Comparison of ENCODE assay signal across 19 cellular contexts in genomic region chr5:94113-94892, GRCh38. TPM values are rescaled to one million over a fixed set of nuclear protein-coding genes. Genes with fewer than 3 reads are reported as not detected.
DNase-seq lines count a peak whose midpoint lies in the region; ATAC-seq and TF ChIP-seq lines count a peak whose summit lies in the region.
"Had no signal": no experiment of that assay in that cellular context is flagged by ENCODE, and none has a peak within 500 bp of the region (broad histone marks: within the 10 kb centered on the region; RNA-seq: fewer than 3 reads in every experiment).

No MANE protein-coding gene starts in this region.

- H3K36me3 ChIP-seq in BLaER1 treated with 17β-estradiol and CSF1 and Interleukin-3, amounts not matched to agents 10 nM and 100 nM, result peaks cover 0 to 42% (median 25%) of the 10 kb centered on the region in 11 experiments; a peak in 14 of 22 replicates
- H3K36me3 ChIP-seq in GM23338 (ENCODE audit: insufficient read depth), result no peaks in the 10 kb centered on the region
- peaks cover 36% of the 10 kb centered on the region for H3K36me3 ChIP-seq in iPS-20b (ENCODE audit: insufficient read depth, low read depth, low read length)
- H3K36me3 ChIP-seq in osteoblast (ENCODE audit: insufficient read depth, low read length), result no peaks in the 10 kb centered on the region

- TF ChIP-seq CTCF in GM23338 (conservative IDR thresholded peaks at IDR 0.05; ENCODE audit: low read depth in 2 of 2), result no peak
- TF ChIP-seq CTCF in osteoblast (IDR thresholded peaks at IDR 0.05; ENCODE audit: extremely low read depth, low read depth, low read length), result no peak

- H3K4me1 Mint-ChIP-seq in GM23338, result peaks cover 67% of the 10 kb centered on the region

- no peak overlapping the region for H2AFZ ChIP-seq in GM23338
- H2AFZ ChIP-seq in osteoblast (ENCODE audit: low read length), result no peak overlapping the region

- H3K36me3 Mint-ChIP-seq in GM23338 (ENCODE audit: low read depth), result peaks cover 32% of the 10 kb centered on the region
- H3K36me3 Mint-ChIP-seq: CD8-positive, alpha-beta memory T cell had no signal

- DNase-seq in GM23338 (ENCODE audit: low spot score) (no peak), osteoblast (ENCODE audit: insufficient read length, low spot score, missing footprints) (peak; percentile 62), T-helper 9 cell (no peak), globus pallidus (ENCODE audit: low spot score) (no peak), medulla oblongata (ENCODE audit: extremely low spot score) (no peak)
- DNase-seq: C1 segment of cervical spinal cord; CD8-positive, alpha-beta memory T cell; DMS79 treated with DMSO at 0.1 percent for 48 hours; NCI-H1105; NCI-H1694; NCI-H2081 treated with DMSO at 0.1 percent for 48 hours; NCI-H748 treated with DMSO at 0.1 percent for 48 hours; SIG-M5 had no signal

- H3K9me2 ChIP-seq in GM23338 (ENCODE audit: insufficient read depth), result no peaks in the 10 kb centered on the region

- peak overlapping the region in 6 of 11 experiments; percentile 68 to 82 (median 76); a peak in 8 of 22 replicates for H3K4me2 ChIP-seq in BLaER1 treated with 17β-estradiol and CSF1 and Interleukin-3, amounts not matched to agents 10 nM and 100 nM
- H3K4me2 ChIP-seq in GM23338 (peak overlapping the region; percentile 95), osteoblast (ENCODE audit: insufficient read depth, low read length) (no peak overlapping the region)

- H4K20me1 ChIP-seq in BLaER1 treated with 17β-estradiol and CSF1 and Interleukin-3, amounts not matched to agents 10 nM and 100 nM, result peaks cover 0 to 7% (median 0%) of the 10 kb centered on the region in 11 experiments; a peak in 4 of 22 replicates
- peaks cover 13% of the 10 kb centered on the region for H4K20me1 ChIP-seq in GM23338 (replicated peaks; ENCODE audit: insufficient read depth)
- no peaks in the 10 kb centered on the region for H4K20me1 ChIP-seq in osteoblast (ENCODE audit: insufficient read depth, low read length)

- H3K27ac Mint-ChIP-seq in GM23338, result no peak overlapping the region
- H3K27ac Mint-ChIP-seq: CD8-positive, alpha-beta memory T cell had no signal

- no peak overlapping the region for H3K4me3 ChIP-seq in BLaER1 treated with 17β-estradiol and CSF1 and Interleukin-3, amounts not matched to agents 10 nM and 100 nM
- peak overlapping the region; percentile 79; the same call in 1 of the 2 replicates for H3K4me3 ChIP-seq in GM23338
- peak overlapping the region; percentile 69; the same call in 1 of the 2 replicates for H3K4me3 ChIP-seq in iPS-20b (ENCODE audit: low read length)
- H3K4me3 ChIP-seq in osteoblast (ENCODE audit: insufficient read depth, low read length), result no peak overlapping the region

- ATAC-seq in GM23338 (no peak), HG03025 (IDR thresholded peaks at IDR 0.05; ENCODE audit: low FRiP score, unreplicated experiment) (no peak)
- ATAC-seq: HCT116, SK-N-SH treated with all-trans-retinoic acid at 6 μM for 48 hours had no signal

- H3K9ac ChIP-seq in BLaER1 treated with 17β-estradiol and CSF1 and Interleukin-3, amounts not matched to agents 10 nM and 100 nM, result peak overlapping the region in 4 of 11 experiments; percentile 70 to 79 (median 74); a peak in 3 of 22 replicates
- H3K9ac ChIP-seq in iPS-20b (ENCODE audit: low read depth, low read length), result no peak overlapping the region

- peaks cover 8% of the 10 kb centered on the region for H3K27me3 Mint-ChIP-seq in GM23338 (ENCODE audit: insufficient read depth, low read depth, poor library complexity)

- H3K9me3 ChIP-seq in BLaER1 treated with 17β-estradiol and CSF1 and Interleukin-3, amounts not matched to agents 10 nM and 100 nM (replicated peaks in 1 of 11), result no peaks in the 10 kb centered on the region
- no peaks in the 10 kb centered on the region for H3K9me3 ChIP-seq in iPS-20b (ENCODE audit: insufficient read depth, low read depth, low read length)
- no peaks in the 10 kb centered on the region for H3K9me3 ChIP-seq in osteoblast (ENCODE audit: low read depth, low read length)

- H3K4me1 ChIP-seq in BLaER1 treated with 17β-estradiol and CSF1 and Interleukin-3, amounts not matched to agents 10 nM and 100 nM, result peaks cover 0 to 63% (median 29%) of the 10 kb centered on the region in 10 experiments; a peak in 14 of 20 replicates
- H3K4me1 ChIP-seq in GM23338 (ENCODE audit: insufficient read depth), result peaks cover 41% of the 10 kb centered on the region
- H3K4me1 ChIP-seq in iPS-20b (ENCODE audit: insufficient read depth, low read length), result peaks cover 21% of the 10 kb centered on the region
- no peaks in the 10 kb centered on the region for H3K4me1 ChIP-seq in osteoblast (ENCODE audit: insufficient read depth, low read length)

- H3K27ac ChIP-seq in BLaER1 treated with 17β-estradiol and CSF1 and Interleukin-3, amounts not matched to agents 10 nM and 100 nM, result no peak overlapping the region
- H3K27ac ChIP-seq in GM23338 (ENCODE audit: low read depth), result peak overlapping the region; percentile 50; the same call in 1 of the 2 replicates
- H3K27ac ChIP-seq in iPS-20b (ENCODE audit: low read length), result no peak overlapping the region
- no peak overlapping the region for H3K27ac ChIP-seq in osteoblast (ENCODE audit: low read depth, low read length)

- no peaks in the 10 kb centered on the region for H3K9me3 Mint-ChIP-seq in GM23338

- H3K4me3 Mint-ChIP-seq in GM23338, result peak overlapping the region; percentile 24; the same call in 1 of the 3 replicates
- H3K4me3 Mint-ChIP-seq: CD8-positive, alpha-beta memory T cell had no signal

- H3K27me3 ChIP-seq in BLaER1 treated with 17β-estradiol and CSF1 and Interleukin-3, amounts not matched to agents 10 nM and 100 nM, result peaks cover 0 to 26% (median 0%) of the 10 kb centered on the region in 11 experiments; a peak in 5 of 22 replicates
- H3K27me3 ChIP-seq in GM23338 (ENCODE audit: insufficient read depth) (no peaks in the 10 kb centered on the region), iPS-20b (ENCODE audit: insufficient read depth, low read length) (0 out of 2 replicates have a peak, but pooled peaks cover 3% of the 10 kb centered on the region), osteoblast (ENCODE audit: insufficient read depth, low read length) (peaks cover 77% of the 10 kb centered on the region)

- H3K79me2 ChIP-seq in GM23338 (replicated peaks; ENCODE audit: insufficient read depth) (peaks cover 58% of the 10 kb centered on the region), osteoblast (ENCODE audit: insufficient read depth, low read length) (no peaks in the 10 kb centered on the region)

- peaks cover 8% of the 10 kb centered on the region for H3F3A ChIP-seq in GM23338 (replicated peaks; ENCODE audit: low read depth)

TF ChIP-seq in GM23338, 12 proteins besides CTCF, POLR2A, EP300 and RAD21 (continues in another document):
- TF ChIP-seq ZNF114 (CRISPR knock-in tag; IDR thresholded peaks at IDR 0.05) (no peak), NANOG (IDR thresholded peaks at IDR 0.05; ENCODE audit: borderline replicate concordance) (no peak), ETS1 (IDR thresholded peaks at IDR 0.05) (no peak), EZH2 (IDR thresholded peaks at IDR 0.05; ENCODE audit: low read depth, unreplicated experiment) (no peak), EZH2phosphoT487 (IDR thresholded peaks at IDR 0.05; ENCODE audit: unreplicated experiment) (no peak), POLR2AphosphoS5 (IDR thresholded peaks at IDR 0.05; ENCODE audit: low read depth) (no peak), CREB1 (CRISPR knock-in tag; IDR thresholded peaks at IDR 0.05; ENCODE audit: low read depth) (no peak)

RNA-seq across cellular contexts. Expression of gene PLEKHG4B, which starts 2.3 kb away (rescaled TPM):
- 43.7 and 54.8 TPM in 2 replicates for total RNA-seq in GM23338 (2014; rRNA removed; shearing (Covaris generic))
- polyA plus RNA-seq in GM23338 (2016; fragmentation: Nextera tagmentation; extraction: Ambion mirVana), result 33.5 and 34.2 TPM in 2 replicates
- total RNA-seq in osteoblast, result under 0.01 and 0.36 TPM in 2 replicates
- total RNA-seq: CD8-positive, alpha-beta memory T cell; NCI-H460 had no signal
- polyA plus RNA-seq: CD8-positive, alpha-beta memory T cell had no signal

Comparison
In these comparisons a context has a peak if more than half of its experiments do, and no peak if none do; other contexts are left out.
1. H3K4me3 ChIP-seq: peak in GM23338 (single experiment) and iPS-20b (single experiment); none in BLaER1 treated with 17β-estradiol and CSF1 and Interleukin-3, amounts not matched to agents 10 nM and 100 nM (0 of 10) and osteoblast (single experiment).
2. RNA of gene PLEKHG4B, which starts 2.3 kb away (total RNA-seq): 43.7 to 54.8 TPM in GM23338; under 0.01 to 0.36 TPM in osteoblast; every median in the first group is over 10 times any median in the second.